ENCODE assay signal across 31 cellular contexts in the genomic region with DNA sequence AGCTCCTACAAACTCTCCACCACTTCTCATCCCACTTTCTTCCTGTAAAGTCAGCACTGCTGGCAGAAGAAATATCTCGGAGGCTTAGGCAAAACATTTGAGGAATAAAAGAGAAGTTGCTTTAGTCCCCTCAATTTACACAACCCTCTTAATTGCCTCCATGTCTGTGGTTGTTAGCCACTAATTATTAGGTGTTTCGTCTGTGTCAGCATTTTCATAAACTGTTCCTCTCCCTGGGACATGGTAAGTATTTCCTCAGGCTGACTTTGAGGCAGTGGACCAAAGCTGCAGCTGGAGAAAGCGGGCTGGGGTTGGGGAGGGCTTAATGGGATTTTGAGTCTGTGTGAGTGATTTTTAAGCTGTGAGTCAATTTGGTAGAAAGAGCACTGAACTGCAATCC.
"Had no signal": no experiment of that assay in that cellular context is flagged by ENCODE, and none has a peak within 500 bp of the region (broad histone marks: within the 10 kb centered on the region; RNA-seq: fewer than 3 reads in every experiment).

No MANE protein-coding gene starts in this region.

- H3K36me3 ChIP-seq: adrenal gland, cardiac muscle cell, colonic mucosa, gastroesophageal sphincter, stomach, thyroid gland, upper lobe of right lung had no signal

- H3K4me3 Mint-ChIP-seq: activated CD4-positive, alpha-beta memory T cell treated with anti-CD3 and anti-CD28 coated beads for 36 hours; activated CD4-positive, alpha-beta T cell treated with anti-CD3 and anti-CD28 coated beads, Interleukin-2, amount 10 ng/mL, durations not matched to agents 24 days and 14 days; activated naive CD4-positive, alpha-beta T cell treated with anti-CD3 and anti-CD28 coated beads for 36 hours; activated naive CD8-positive, alpha-beta T cell treated with anti-CD3 and anti-CD28 coated beads for 36 hours; activated T-helper 1 cell treated with anti-CD3 and anti-CD28 coated beads, Interleukin-12 subunit alpha, Interleukin-12 subunit beta, Interleukin-2, Interleukin-4 antibody, amounts not matched to agents 30 ng/mL and 10 ng/mL and 1 ng/mL, durations not matched to agents 14 hours and 24 hours and 36 hours; nephron; stimulated activated naive B cell treated with anti-CD40 and anti-IgM and Interleukin-4, amounts not matched to agents 10 μg/mL and 1 μg/mL and 100 μg/mL, for 72 hours had no signal

- H3K27me3 ChIP-seq: body of pancreas, cardiac muscle cell, colonic mucosa, hepatocyte, thyroid gland, upper lobe of right lung had no signal

- DNase-seq: activated CD4-positive, alpha-beta memory T cell treated with anti-CD3 and anti-CD28 coated beads for 36 hours; activated CD4-positive, alpha-beta T cell treated with anti-CD3 and anti-CD28 coated beads, Interleukin-2, amount 10 ng/mL, durations not matched to agents 24 days and 14 days; activated CD4-positive, CD25-positive, alpha-beta regulatory T cell treated with anti-CD3 and anti-CD28 coated beads, Interleukin-2, amount 50 U/mL, for 72 hours; activated CD8-positive, alpha-beta memory T cell treated with anti-CD3 and anti-CD28 coated beads, Interleukin-2, amount 50 U/mL, for 4 hours; activated effector memory CD4-positive, alpha-beta T cell treated with anti-CD3 and anti-CD28 coated beads, Interleukin-2, amount 50 U/mL, for 16 hours; activated naive CD4-positive, alpha-beta T cell treated with anti-CD3 and anti-CD28 coated beads for 36 hours; activated naive CD8-positive, alpha-beta T cell treated with anti-CD3 and anti-CD28 coated beads for 36 hours; activated T-cell treated with anti-CD3 and anti-CD28 coated beads, Interleukin-2, amount 50 U/mL, for 1 hour; adrenal gland; aorta; body of pancreas; cerebellar nuclear complex; colonic mucosa; effector memory CD4-positive, alpha-beta T cell; erythroblast; islet precursor cell; left ventricle myocardium superior; posterior cingulate gyrus; stimulated activated CD4-positive, alpha-beta T cell treated with anti-CD3 and anti-CD28 coated beads, Interleukin-2, amount 100 ng/mL, for 24 hours; stimulated activated naive B cell treated with anti-CD40 and anti-IgM and Interleukin-4, amounts not matched to agents 10 μg/mL and 1 μg/mL and 100 μg/mL, for 72 hours; stomach; T1000; thyroid gland; upper lobe of right lung had no signal

- H3K27ac ChIP-seq: adrenal gland, body of pancreas, cardiac muscle cell, colonic mucosa, gastroesophageal sphincter, hepatocyte, skin epidermis, stomach, thyroid gland, upper lobe of right lung had no signal

- H3K4me2 ChIP-seq: hepatocyte had no signal

- H3K4me1 Mint-ChIP-seq: activated CD4-positive, alpha-beta T cell treated with anti-CD3 and anti-CD28 coated beads, Interleukin-2, amount 10 ng/mL, durations not matched to agents 24 days and 14 days; activated naive CD8-positive, alpha-beta T cell treated with anti-CD3 and anti-CD28 coated beads for 36 hours; stimulated activated naive B cell treated with anti-CD40 and anti-IgM and Interleukin-4, amounts not matched to agents 10 μg/mL and 1 μg/mL and 100 μg/mL, for 72 hours had no signal

- H3K9me3 ChIP-seq: adrenal gland, colonic mucosa, thyroid gland, upper lobe of right lung had no signal

- H3K4me1 ChIP-seq: adrenal gland, body of pancreas, colonic mucosa, gastroesophageal sphincter, stomach, thyroid gland, upper lobe of right lung had no signal

- H2AFZ ChIP-seq: hepatocyte had no signal

- H3K27ac Mint-ChIP-seq: activated CD4-positive, alpha-beta memory T cell treated with anti-CD3 and anti-CD28 coated beads for 36 hours; activated CD4-positive, alpha-beta T cell treated with anti-CD3 and anti-CD28 coated beads, Interleukin-2, amount 10 ng/mL, durations not matched to agents 24 days and 14 days; activated naive CD4-positive, alpha-beta T cell treated with anti-CD3 and anti-CD28 coated beads for 36 hours; activated naive CD8-positive, alpha-beta T cell treated with anti-CD3 and anti-CD28 coated beads for 36 hours; activated T-helper 1 cell treated with anti-CD3 and anti-CD28 coated beads, Interleukin-12 subunit alpha, Interleukin-12 subunit beta, Interleukin-2, Interleukin-4 antibody, amounts not matched to agents 30 ng/mL and 10 ng/mL and 1 ng/mL, durations not matched to agents 14 hours and 24 hours and 36 hours; stimulated activated naive B cell treated with anti-CD40 and anti-IgM and Interleukin-4, amounts not matched to agents 10 μg/mL and 1 μg/mL and 100 μg/mL, for 72 hours had no signal

- H3K36me3 Mint-ChIP-seq: activated CD4-positive, alpha-beta memory T cell treated with anti-CD3 and anti-CD28 coated beads for 36 hours; activated naive CD8-positive, alpha-beta T cell treated with anti-CD3 and anti-CD28 coated beads for 36 hours had no signal

- H3K9me3 Mint-ChIP-seq: activated CD4-positive, alpha-beta T cell treated with anti-CD3 and anti-CD28 coated beads, Interleukin-2, amount 10 ng/mL, durations not matched to agents 24 days and 14 days; activated naive CD8-positive, alpha-beta T cell treated with anti-CD3 and anti-CD28 coated beads for 36 hours had no signal

- ATAC-seq: body of pancreas; gastroesophageal sphincter; left ventricle myocardium superior; sciatic nerve; stimulated activated naive B cell treated with anti-CD40 and anti-IgM and Interleukin-4, amounts not matched to agents 10 μg/mL and 1 μg/mL and 100 μg/mL, for 72 hours; upper lobe of right lung had no signal

- H3K4me3 ChIP-seq: adrenal gland, body of pancreas, cardiac muscle cell, colonic mucosa, gastroesophageal sphincter, hepatocyte, skin epidermis, stomach, thyroid gland, upper lobe of right lung had no signal
